30 cellular contexts compared by ENCODE assay signal in genomic region chr13:26401069-26401468, GRCh38.
"Had no signal": no experiment of that assay in that cellular context is flagged by ENCODE, and none has a peak within 500 bp of the region (broad histone marks: within the 10 kb centered on the region; RNA-seq: fewer than 3 reads in every experiment).

No MANE protein-coding gene starts in this region.

- H3K4me2 ChIP-seq: smooth muscle cell had no signal

- H3K4me3 Mint-ChIP-seq: naive thymus-derived CD8-positive, alpha-beta T cell; natural killer cell treated with Interleukin-12 subunit alpha and Interleukin-12 subunit beta and Interleukin-15 and Interleukin-18, amount 100 ng/mL, for 72 hours; nephron progenitor cell; neural crest cell; stimulated activated memory B cell treated with anti-CD40 and anti-IgM and Interleukin-4, amounts not matched to agents 10 μg/mL and 1 μg/mL and 100 μg/mL, for 72 hours; stimulated activated naive CD8-positive, alpha-beta T cell treated with anti-CD3 and anti-CD28 coated beads, Interleukin-15, amount 100 ng/mL, for 72 hours; type B pancreatic cell had no signal

- H3K27me3 Mint-ChIP-seq: naive thymus-derived CD8-positive, alpha-beta T cell; natural killer cell treated with Interleukin-12 subunit alpha and Interleukin-12 subunit beta and Interleukin-15 and Interleukin-18, amount 100 ng/mL, for 72 hours; stimulated activated memory B cell treated with anti-CD40 and anti-IgM and Interleukin-4, amounts not matched to agents 10 μg/mL and 1 μg/mL and 100 μg/mL, for 72 hours; stimulated activated naive CD8-positive, alpha-beta T cell treated with anti-CD3 and anti-CD28 coated beads, Interleukin-15, amount 100 ng/mL, for 72 hours; type B pancreatic cell had no signal

- H3K9me3 Mint-ChIP-seq: naive thymus-derived CD8-positive, alpha-beta T cell; natural killer cell treated with Interleukin-12 subunit alpha and Interleukin-12 subunit beta and Interleukin-15 and Interleukin-18, amount 100 ng/mL, for 72 hours; nephron progenitor cell; neural crest cell; stimulated activated memory B cell treated with anti-CD40 and anti-IgM and Interleukin-4, amounts not matched to agents 10 μg/mL and 1 μg/mL and 100 μg/mL, for 72 hours; stimulated activated naive CD8-positive, alpha-beta T cell treated with anti-CD3 and anti-CD28 coated beads, Interleukin-15, amount 100 ng/mL, for 72 hours; type B pancreatic cell had no signal

- H3K36me3 ChIP-seq: uterus had no signal

- H3K9me3 ChIP-seq: neutrophil, pancreas, psoas muscle, spleen, suprapubic skin, testis, tibial artery, transverse colon, upper lobe of right lung, uterus had no signal

- H3K27me3 ChIP-seq: neutrophil, pancreas, spleen, suprapubic skin, testis, tibial artery, transverse colon, upper lobe of right lung, uterus had no signal

- H3K4me3 ChIP-seq: pancreas, psoas muscle, skin epidermis, smooth muscle cell, spleen, suprapubic skin, testis, tibial artery, transverse colon, upper lobe of right lung, uterus had no signal

- H3K27ac Mint-ChIP-seq: natural killer cell treated with Interleukin-12 subunit alpha and Interleukin-12 subunit beta and Interleukin-15 and Interleukin-18, amount 100 ng/mL, for 72 hours; nephron progenitor cell; stimulated activated memory B cell treated with anti-CD40 and anti-IgM and Interleukin-4, amounts not matched to agents 10 μg/mL and 1 μg/mL and 100 μg/mL, for 72 hours; stimulated activated naive CD8-positive, alpha-beta T cell treated with anti-CD3 and anti-CD28 coated beads, Interleukin-15, amount 100 ng/mL, for 72 hours; type B pancreatic cell had no signal

- DNase-seq: naive thymus-derived CD8-positive, alpha-beta T cell; nephron progenitor cell; nucleus accumbens; pancreas; psoas muscle; right cardiac atrium; spleen; stimulated activated CD4-positive, alpha-beta T cell treated with anti-CD3 and anti-CD28 coated beads, Interleukin-12 subunit alpha, Interleukin-12 subunit beta, amount 100 ng/mL, for 4 hours; stimulated activated CD4-positive, alpha-beta T cell treated with anti-CD3 and anti-CD28 coated beads, Interleukin-1b, Interleukin-23, amount 100 ng/mL, for 48 hours; stimulated activated CD4-positive, alpha-beta T cell treated with anti-CD3 and anti-CD28 coated beads, Interleukin-4, amount 100 ng/mL, for 1 hour; stimulated activated CD4-positive, alpha-beta T cell treated with anti-CD3 and anti-CD28 coated beads, Interleukin-4, amount 100 ng/mL, for 4 hours; stimulated activated CD8-positive, alpha-beta memory T cell treated with anti-CD3 and anti-CD28 coated beads, Interleukin-4, amount 100 ng/mL, for 48 hours; stimulated activated naive CD4-positive, alpha-beta T cell; stimulated activated naive CD8-positive, alpha-beta T cell treated with anti-CD3 and anti-CD28 coated beads, Interleukin-15, amount 100 ng/mL, for 72 hours; stimulated activated naive CD8-positive, alpha-beta T cell treated with anti-CD3 and anti-CD28 coated beads, Interleukin-15, Interleukin-2, amounts not matched to agents 100 U/mL and 50 U/mL, for 24 hours; substantia nigra; testis; tibial artery; transverse colon; upper lobe of right lung; uterus had no signal

- H3K4me1 Mint-ChIP-seq: naive thymus-derived CD8-positive, alpha-beta T cell; nephron progenitor cell; neural crest cell; stimulated activated memory B cell treated with anti-CD40 and anti-IgM and Interleukin-4, amounts not matched to agents 10 μg/mL and 1 μg/mL and 100 μg/mL, for 72 hours; stimulated activated naive CD8-positive, alpha-beta T cell treated with anti-CD3 and anti-CD28 coated beads, Interleukin-15, amount 100 ng/mL, for 72 hours had no signal

- ATAC-seq: naive thymus-derived CD8-positive, alpha-beta T cell; natural killer cell treated with Interleukin-12 subunit alpha and Interleukin-12 subunit beta and Interleukin-15 and Interleukin-18, amount 100 ng/mL, for 72 hours; psoas muscle; right cardiac atrium; sciatic nerve; stimulated activated memory B cell treated with anti-CD40 and anti-IgM and Interleukin-4, amounts not matched to agents 10 μg/mL and 1 μg/mL and 100 μg/mL, for 72 hours; stimulated activated naive CD8-positive, alpha-beta T cell treated with anti-CD3 and anti-CD28 coated beads, Interleukin-15, amount 100 ng/mL, for 72 hours; stimulated activated naive CD8-positive, alpha-beta T cell treated with anti-CD3 and anti-CD28 coated beads, Interleukin-15, Interleukin-2, amounts not matched to agents 100 U/mL and 50 U/mL, for 24 hours; upper lobe of right lung had no signal

- H3K27ac ChIP-seq: neutrophil, psoas muscle, skin epidermis, spleen, suprapubic skin, testis, tibial artery, transverse colon, upper lobe of right lung, uterus had no signal

- H3K4me1 ChIP-seq: psoas muscle, spleen, suprapubic skin, testis, tibial artery, transverse colon, upper lobe of right lung, uterus had no signal
